Comparison of ENCODE assay signal across 1 cellular context in the genomic region with DNA sequence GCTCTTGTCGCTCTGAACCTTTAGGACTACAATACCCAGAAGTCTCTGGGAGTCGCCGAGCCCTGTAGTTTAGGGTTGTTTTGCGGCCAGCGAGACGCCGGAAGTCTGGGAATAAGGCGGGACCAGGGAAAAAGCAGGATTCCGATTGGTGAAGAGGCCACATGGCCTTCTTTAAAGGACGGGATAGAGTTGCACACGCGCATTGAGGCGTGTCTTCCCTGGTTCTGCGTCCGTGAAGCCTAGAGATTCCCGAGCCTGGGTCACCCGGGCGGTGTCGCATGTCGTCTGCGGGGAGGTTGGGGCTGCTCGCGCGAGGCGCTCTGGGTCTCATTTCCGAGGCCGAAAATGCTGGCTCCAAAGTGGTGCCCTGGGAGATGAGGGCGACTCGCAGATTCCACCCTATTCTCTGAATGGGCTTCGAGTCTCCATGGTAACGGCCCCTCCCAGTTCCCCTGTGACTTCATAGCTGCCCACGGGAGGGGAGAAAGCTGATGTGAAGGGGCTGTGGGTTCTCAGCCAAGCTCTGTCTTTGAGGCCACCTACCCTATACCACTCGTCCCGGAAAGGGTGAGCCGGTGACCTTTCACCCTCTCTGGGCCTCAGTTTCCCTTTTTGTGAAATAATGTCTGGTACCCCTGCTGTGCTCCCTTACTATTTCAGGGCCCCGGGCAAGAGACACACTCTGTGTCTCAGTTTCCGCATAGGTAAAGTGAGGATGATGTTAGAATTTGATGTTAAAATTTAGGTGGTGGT.
TF ChIP-seq lines count a peak whose summit lies in the region.

No MANE protein-coding gene starts in this region.

TF ChIP-seq in HepG2, 621 proteins besides CTCF, POLR2A, EP300 and RAD21 (continued from another document):
- TF ChIP-seq ZNF280D (CRISPR knock-in tag; IDR thresholded peaks at IDR 0.05) (0 out of 2 replicates have a peak, but pooled peaks have one; percentile 25), FOXM1 (CRISPR knock-in tag; IDR thresholded peaks at IDR 0.05) (no peak), NFIC (IDR thresholded peaks at IDR 0.05; ENCODE audit: low read length) (no peak), THAP11 (CRISPR knock-in tag; IDR thresholded peaks at IDR 0.05) (peak; percentile 88; the same call in 1 of the 2 replicates), SALL1 (CRISPR knock-in tag; IDR thresholded peaks at IDR 0.05) (0 out of 2 replicates have a peak, but pooled peaks have one; percentile 28), NCOA5 (CRISPR knock-in tag; IDR thresholded peaks at IDR 0.05) (no peak), NFYC (CRISPR knock-in tag; IDR thresholded peaks at IDR 0.05) (peak; percentile 80), SMYD3 (CRISPR knock-in tag; IDR thresholded peaks at IDR 0.05) (0 out of 2 replicates have a peak, but pooled peaks have one; percentile 14), SIN3A (IDR thresholded peaks at IDR 0.05; ENCODE audit: borderline replicate concordance, low read depth, low read length) (peak; percentile 73; the same call in 1 of the 2 replicates), ZNF549 (CRISPR knock-in tag; IDR thresholded peaks at IDR 0.05) (no peak), GABPB1 (CRISPR knock-in tag; IDR thresholded peaks at IDR 0.05) (peak; percentile 88; the same call in 1 of the 2 replicates)
- TF ChIP-seq, protein P1, sequence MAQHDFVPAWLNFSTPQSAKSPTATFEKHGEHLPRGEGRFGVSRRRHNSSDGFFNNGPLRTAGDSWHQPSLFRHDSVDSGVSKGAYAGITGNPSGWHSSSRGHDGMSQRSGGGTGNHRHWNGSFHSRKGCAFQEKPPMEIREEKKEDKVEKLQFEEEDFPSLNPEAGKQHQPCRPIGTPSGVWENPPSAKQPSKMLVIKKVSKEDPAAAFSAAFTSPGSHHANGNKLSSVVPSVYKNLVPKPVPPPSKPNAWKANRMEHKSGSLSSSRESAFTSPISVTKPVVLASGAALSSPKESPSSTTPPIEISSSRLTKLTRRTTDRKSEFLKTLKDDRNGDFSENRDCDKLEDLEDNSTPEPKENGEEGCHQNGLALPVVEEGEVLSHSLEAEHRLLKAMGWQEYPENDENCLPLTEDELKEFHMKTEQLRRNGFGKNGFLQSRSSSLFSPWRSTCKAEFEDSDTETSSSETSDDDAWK (CRISPR knock-in tag; IDR thresholded peaks at IDR 0.05) = no peak
